8 cellular contexts compared by ENCODE assay signal in the genomic region with DNA sequence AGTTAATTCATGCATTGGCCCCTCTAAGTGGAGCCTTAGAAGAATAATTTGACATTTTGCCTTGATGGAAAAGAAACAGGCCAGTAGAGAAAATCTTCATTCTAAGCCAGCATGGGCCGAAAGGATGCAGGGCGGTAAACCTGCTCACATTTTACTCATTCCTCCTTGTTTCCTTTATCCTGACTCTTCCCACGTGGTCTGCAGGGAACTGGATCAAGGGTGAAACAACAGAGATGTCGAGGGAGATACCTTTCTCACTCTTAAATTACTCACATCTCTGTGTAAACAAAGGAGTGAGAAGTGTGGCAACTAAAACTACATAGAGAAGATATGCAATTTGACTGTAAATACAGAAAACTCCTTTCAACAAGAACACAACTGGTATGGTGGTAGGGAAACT.
DNase-seq lines count a peak whose midpoint lies in the region; ATAC-seq and TF ChIP-seq lines count a peak whose summit lies in the region.
"Not testable (repeated sequence)": the region's sequence is repeated elsewhere in the genome, so short reads cannot be mapped to it uniquely, and the experiment has no call there.

No MANE protein-coding gene starts in this region.

- not testable (repeated sequence) for H3K4ac ChIP-seq in trophoblast cell (ENCODE audit: low read depth, low read length)

- not testable (repeated sequence) for BruUV-seq in Calu3 (replicated peaks; lab: Mats Ljungman, UMichigan); mammary epithelial cell (replicated peaks; lab: Mats Ljungman, UMichigan)

- H3K18ac ChIP-seq in trophoblast cell (ENCODE audit: low read length), result not testable (repeated sequence)

- not testable (repeated sequence) for H3K36me3 ChIP-seq in GM23338 (ENCODE audit: insufficient read depth); mammary epithelial cell (ENCODE audit: insufficient read depth, low read length); trophoblast cell (ENCODE audit: control insufficient read depth in 1 of 2, insufficient read depth in 2 of 2, low read length in 2 of 2)

- H2BK12ac ChIP-seq in trophoblast cell (ENCODE audit: low read length), result not testable (repeated sequence)

- H3K27me3 Mint-ChIP-seq in Calu3 (ENCODE audit: unreplicated experiment); GM23338 (ENCODE audit: insufficient read depth, low read depth, poor library complexity): not testable (repeated sequence)

- H3K9me3 Mint-ChIP-seq in Calu3 (ENCODE audit: low read depth, unreplicated experiment); GM23338: not testable (repeated sequence)

- H3K9me2 ChIP-seq in GM23338 (ENCODE audit: insufficient read depth), result not testable (repeated sequence)

- CTCF ChIA-PET in Calu3 (lab: Charles Lee); RWPE1 (lab: Yijun Ruan, JAX); mammary epithelial cell (lab: Charles Lee; ENCODE audit: low non-redundant PET): not testable (repeated sequence)

- H3K23ac ChIP-seq in trophoblast cell (ENCODE audit: low read length), result not testable (repeated sequence)

- not testable (repeated sequence) for H3K4me1 ChIP-seq in GM23338 (ENCODE audit: insufficient read depth); mammary epithelial cell (ENCODE audit: insufficient read depth, low read length); trophoblast cell (ENCODE audit: control insufficient read depth in 1 of 2, insufficient read depth in 2 of 2, low read length in 2 of 2)

- not testable (repeated sequence) for H4K8ac ChIP-seq in trophoblast cell (ENCODE audit: low read depth, low read length)

- DNase-seq in Calu3 (peak; percentile 29), GM23338 (ENCODE audit: low spot score) (peak; percentile 13), LoVo (ENCODE audit: low spot score) (peak; percentile 81), RWPE1 (ENCODE audit: low spot score) (peak; percentile 0), mammary epithelial cell (peak; percentile 1), fibroblast of mammary gland (ENCODE audit: low read depth) (peak; percentile 28), iPS-NIHi7 (ENCODE audit: extremely low spot score) (peak; percentile 4), trophoblast cell (peak; percentile 76 to 89)

- not testable (repeated sequence) for H4K12ac ChIP-seq in trophoblast cell (ENCODE audit: low read depth, low read length)

- not testable (repeated sequence) for H3K4me2 ChIP-seq in GM23338; mammary epithelial cell (ENCODE audit: insufficient read depth, low read depth, low read length); trophoblast cell (ENCODE audit: low read length)

- H3K27ac Mint-ChIP-seq in Calu3 (ENCODE audit: unreplicated experiment); GM23338: not testable (repeated sequence)

- intact Hi-C loops in Calu3 (cut with micrococcal nuclease; ENCODE audit: unreplicated experiment); mammary epithelial cell (cut with micrococcal nuclease): not testable (repeated sequence)

- H3K4me3 Mint-ChIP-seq in Calu3 (ENCODE audit: low read depth, unreplicated experiment); GM23338: not testable (repeated sequence)

- H3K9ac ChIP-seq in mammary epithelial cell (ENCODE audit: insufficient read depth, low read length); trophoblast cell (ENCODE audit: low read length): not testable (repeated sequence)

- not testable (repeated sequence) for H3K27ac ChIP-seq in GM23338 (ENCODE audit: low read depth); RWPE1; mammary epithelial cell (ENCODE audit: insufficient read depth, low read depth, low read length); trophoblast cell (ENCODE audit: low read depth, low read length)

- H3K27me3 ChIP-seq in GM23338 (ENCODE audit: insufficient read depth); mammary epithelial cell (ENCODE audit: insufficient read depth, low read length); trophoblast cell (ENCODE audit: insufficient read depth, low read length): not testable (repeated sequence)

- not testable (repeated sequence) for H3K14ac ChIP-seq in trophoblast cell (ENCODE audit: low read length)

- H4K20me1 ChIP-seq in GM23338 (replicated peaks; ENCODE audit: insufficient read depth); mammary epithelial cell (ENCODE audit: insufficient read depth, low read length): not testable (repeated sequence)

- not testable (repeated sequence) for H3K36me3 Mint-ChIP-seq in Calu3 (ENCODE audit: insufficient read depth, unreplicated experiment); GM23338 (ENCODE audit: low read depth)

- not testable (repeated sequence) for TF ChIP-seq CTCF in Calu3 (IDR thresholded peaks at IDR 0.05; ENCODE audit: unreplicated experiment); GM23338 (conservative IDR thresholded peaks at IDR 0.05; ENCODE audit: low read depth in 2 of 2); RWPE1 (conservative IDR thresholded peaks at IDR 0.05; ENCODE audit: low read depth); mammary epithelial cell (conservative IDR thresholded peaks at IDR 0.05 in 1 of 2, IDR thresholded peaks at IDR 0.05 in 1 of 2; ENCODE audit: extremely low read depth in 1 of 2, insufficient read depth in 1 of 2, low read depth in 1 of 2, low read length in 2 of 2); fibroblast of mammary gland (conservative IDR thresholded peaks at IDR 0.05; ENCODE audit: control insufficient read depth, insufficient read depth, low read depth, low read length)

- H3F3A ChIP-seq in GM23338 (replicated peaks; ENCODE audit: low read depth), result not testable (repeated sequence)

- 49% methylated on average over 4 of the region's 4 CpGs for WGBS in mammary epithelial cell (ENCODE audit: low coverage, missing lambda C conversion rate)
- WGBS in trophoblast cell (ENCODE audit: extremely low coverage, insufficient coverage, insufficient read length), result no CpG with 5 or more reads among the region's 4 CpGs

- H3K4me1 Mint-ChIP-seq in Calu3 (ENCODE audit: low read depth, unreplicated experiment), result peaks cover 13% of the 10 kb centered on the region
- H3K4me1 Mint-ChIP-seq in GM23338, result not testable (repeated sequence)

- dilution Hi-C loops in mammary epithelial cell (cut with HindIII; ENCODE audit: low sequenced_read_pairs), result not testable (repeated sequence)

- POLR2A ChIA-PET in RWPE1 (lab: Yijun Ruan, JAX; ENCODE audit: low non-redundant PET), result not testable (repeated sequence)

- H2AK5ac ChIP-seq in trophoblast cell (ENCODE audit: low read length), result not testable (repeated sequence)

- in situ Hi-C loops in mammary epithelial cell (cut with MboI; ENCODE audit: low sequenced_read_pairs in 2 of 2), result not testable (repeated sequence)

- peak overlapping the region; percentile 6; the same call in 1 of the 2 replicates for H2AFZ ChIP-seq in GM23338
- H2AFZ ChIP-seq in mammary epithelial cell (ENCODE audit: low read depth, low read length); trophoblast cell (ENCODE audit: insufficient read depth, low read length, poor library complexity): not testable (repeated sequence)

- not testable (repeated sequence) for H3K4me3 ChIP-seq in GM23338; mammary epithelial cell (replicated peaks in 1 of 3; ENCODE audit: insufficient read depth in 1 of 3, low read depth in 2 of 3, low read length in 3 of 3); fibroblast of mammary gland (ENCODE audit: control insufficient read depth, low read depth, low read length); trophoblast cell (ENCODE audit: low read depth, low read length)

- not testable (repeated sequence) for H3K9me3 ChIP-seq in mammary epithelial cell (replicated peaks; ENCODE audit: insufficient read depth, low read length); trophoblast cell (ENCODE audit: insufficient read depth, low read depth, low read length)

- H3K79me2 ChIP-seq in GM23338 (replicated peaks; ENCODE audit: insufficient read depth); mammary epithelial cell (ENCODE audit: insufficient read depth, low read length); trophoblast cell (ENCODE audit: control insufficient read depth, insufficient read depth, low read length, poor library complexity): not testable (repeated sequence)

- H4K91ac ChIP-seq in trophoblast cell (ENCODE audit: low read depth, low read length), result not testable (repeated sequence)

- not testable (repeated sequence) for H3K79me1 ChIP-seq in trophoblast cell (ENCODE audit: low read length)

- not testable (repeated sequence) for H2BK5ac ChIP-seq in trophoblast cell (ENCODE audit: low read depth, low read length, poor library complexity)

- not testable (repeated sequence) for H2BK120ac ChIP-seq in trophoblast cell (ENCODE audit: insufficient read depth, low read length, poor library complexity)

- ATAC-seq in GM23338, result peak; percentile 44; the same call in 2 of the 3 replicates

Comparison
In these comparisons a context has a peak if more than half of its experiments do, and no peak if none do; other contexts are left out.
1. DNase-seq: peak in every context shown above with its lines; median percentile 82 in trophoblast cell; 81 in LoVo; 29 in Calu3; 28 in fibroblast of mammary gland; 13 in GM23338; 4 in iPS-NIHi7; 1 in mammary epithelial cell; 0 in RWPE1.